ENCODE assay signal across 9 cellular contexts in genomic region chr15:63380828-63381282, GRCh38. TPM values are rescaled to one million over a fixed set of nuclear protein-coding genes. Genes with fewer than 3 reads are reported as not detected.
DNase-seq lines count a peak whose midpoint lies in the region; ATAC-seq and TF ChIP-seq lines count a peak whose summit lies in the region.
"Had no signal": no experiment of that assay in that cellular context is flagged by ENCODE, and none has a peak within 500 bp of the region (broad histone marks: within the 10 kb centered on the region; RNA-seq: fewer than 3 reads in every experiment).

No MANE protein-coding gene starts in this region.

- intact Hi-C loops in activated T-helper 1 cell treated with anti-CD3 and anti-CD28 coated beads, Interleukin-12 subunit alpha, Interleukin-12 subunit beta, Interleukin-2, Interleukin-4 antibody, amounts not matched to agents 30 ng/mL and 10 ng/mL and 1 ng/mL, durations not matched to agents 14 hours and 24 hours and 36 hours (cut with micrococcal nuclease), result no loop called here

- no peak for DNase-seq in HFF-Myc (ENCODE audit: extremely low read depth, low read depth)
- DNase-seq in activated T-helper 1 cell treated with anti-CD3 and anti-CD28 coated beads, Interleukin-12 subunit alpha, Interleukin-12 subunit beta, Interleukin-2, Interleukin-4 antibody, amounts not matched to agents 30 ng/mL and 10 ng/mL and 1 ng/mL, durations not matched to agents 14 hours and 24 hours and 36 hours (ENCODE audit: low spot score), result no peak
- no peak for DNase-seq in hepatocyte (ENCODE audit: low spot score)
- no peak for DNase-seq in skeletal muscle cell (ENCODE audit: low read depth)
- DNase-seq in SW480 (ENCODE audit: low spot score), result no peak
- DNase-seq in RPMI8226, result no peak
- no peak for DNase-seq in globus pallidus (ENCODE audit: low spot score)
- DNase-seq: activated gamma-delta T cell treated with Interleukin-2 at 50 U/mL for 16 hours had no signal

- H3K36me3 Mint-ChIP-seq in activated T-helper 1 cell treated with anti-CD3 and anti-CD28 coated beads, Interleukin-12 subunit alpha, Interleukin-12 subunit beta, Interleukin-2, Interleukin-4 antibody, amounts not matched to agents 30 ng/mL and 10 ng/mL and 1 ng/mL, durations not matched to agents 14 hours and 24 hours and 36 hours (ENCODE audit: low read depth), result peaks cover 2% of the 10 kb centered on the region

- peak overlapping the region; percentile 69 for H3K4me3 Mint-ChIP-seq in activated T-helper 1 cell treated with anti-CD3 and anti-CD28 coated beads, Interleukin-12 subunit alpha, Interleukin-12 subunit beta, Interleukin-2, Interleukin-4 antibody, amounts not matched to agents 30 ng/mL and 10 ng/mL and 1 ng/mL, durations not matched to agents 14 hours and 24 hours and 36 hours

- peaks cover 32% of the 10 kb centered on the region for H3K4me1 Mint-ChIP-seq in activated T-helper 1 cell treated with anti-CD3 and anti-CD28 coated beads, Interleukin-12 subunit alpha, Interleukin-12 subunit beta, Interleukin-2, Interleukin-4 antibody, amounts not matched to agents 30 ng/mL and 10 ng/mL and 1 ng/mL, durations not matched to agents 14 hours and 24 hours and 36 hours (ENCODE audit: low read depth)

- WGBS in hepatocyte (ENCODE audit: low lambda C conversion rate, missing lambda C conversion rate), result 83% methylated on average over 13 of the region's 13 CpGs

- peaks cover 14% of the 10 kb centered on the region for H3K4me1 ChIP-seq in hepatocyte (ENCODE audit: insufficient read depth)

- peaks cover 50% of the 10 kb centered on the region for H3K27me3 Mint-ChIP-seq in activated T-helper 1 cell treated with anti-CD3 and anti-CD28 coated beads, Interleukin-12 subunit alpha, Interleukin-12 subunit beta, Interleukin-2, Interleukin-4 antibody, amounts not matched to agents 30 ng/mL and 10 ng/mL and 1 ng/mL, durations not matched to agents 14 hours and 24 hours and 36 hours (ENCODE audit: insufficient read depth)

- H2AFZ ChIP-seq in hepatocyte, result peak overlapping the region; percentile 76

- no peaks in the 10 kb centered on the region for H3K79me2 ChIP-seq in hepatocyte

- peaks cover 6% of the 10 kb centered on the region for H3K9me3 Mint-ChIP-seq in activated T-helper 1 cell treated with anti-CD3 and anti-CD28 coated beads, Interleukin-12 subunit alpha, Interleukin-12 subunit beta, Interleukin-2, Interleukin-4 antibody, amounts not matched to agents 30 ng/mL and 10 ng/mL and 1 ng/mL, durations not matched to agents 14 hours and 24 hours and 36 hours

- H3K4me3 ChIP-seq in HFF-Myc (replicated peaks; ENCODE audit: low read depth, low read length) (peak overlapping the region; percentile 77), hepatocyte (peak overlapping the region; percentile 40), skeletal muscle cell (ENCODE audit: low read depth, low read length) (peak overlapping the region; percentile 68)

- peak overlapping the region; percentile 87 for H3K4me2 ChIP-seq in hepatocyte

- H3K27ac Mint-ChIP-seq in activated T-helper 1 cell treated with anti-CD3 and anti-CD28 coated beads, Interleukin-12 subunit alpha, Interleukin-12 subunit beta, Interleukin-2, Interleukin-4 antibody, amounts not matched to agents 30 ng/mL and 10 ng/mL and 1 ng/mL, durations not matched to agents 14 hours and 24 hours and 36 hours, result no peak overlapping the region

- TF ChIP-seq CTCF in HFF-Myc (IDR thresholded peaks at IDR 0.05; ENCODE audit: low read depth, low read length, missing control alignments) (no peak), hepatocyte (IDR thresholded peaks at IDR 0.05; ENCODE audit: poor library complexity) (no peak)

- no peaks in the 10 kb centered on the region for H3K36me3 ChIP-seq in hepatocyte (replicated peaks; ENCODE audit: insufficient read depth, low read depth)

- no peaks in the 10 kb centered on the region for H3K9me2 ChIP-seq in hepatocyte (replicated peaks; ENCODE audit: insufficient read depth)

- no peaks in the 10 kb centered on the region for H4K20me1 ChIP-seq in hepatocyte (ENCODE audit: insufficient read depth, poor library complexity, severe bottlenecking)

- H3K9me3 ChIP-seq in hepatocyte (ENCODE audit: low read depth), result no peaks in the 10 kb centered on the region

- no peak overlapping the region for H3K27ac ChIP-seq in hepatocyte

- peaks cover 8% of the 10 kb centered on the region for H3K27me3 ChIP-seq in hepatocyte

- no peak for ATAC-seq in GM21390 (IDR thresholded peaks at IDR 0.05; ENCODE audit: unreplicated experiment)

RNA-seq across cellular contexts. Expression of gene CA12, which starts 0.8 kb away (rescaled TPM):
- total RNA-seq in activated T-helper 1 cell treated with anti-CD3 and anti-CD28 coated beads, Interleukin-12 subunit alpha, Interleukin-12 subunit beta, Interleukin-2, Interleukin-4 antibody, amounts not matched to agents 30 ng/mL and 10 ng/mL and 1 ng/mL, durations not matched to agents 14 hours and 24 hours and 36 hours, result 0.29 and 0.36 TPM in 2 replicates
- 9.5 and 13.8 TPM in 2 replicates for total RNA-seq in hepatocyte
- polyA plus RNA-seq in hepatocyte, result 16.6 and 23.5 TPM in 2 replicates
